In genomic region chr2:142294225-142294624, GRCh38 we compare ENCODE assay signal across 1 cellular context.
TF ChIP-seq lines count a peak whose summit lies in the region.

No MANE protein-coding gene starts in this region.

TF ChIP-seq in SK-N-SH treated with all-trans-retinoic acid at 6 μM for 48 hours, 23 proteins besides CTCF, POLR2A, EP300 and RAD21 (continued from another document):
- TF ChIP-seq POU6F1 (CRISPR knock-in tag; IDR thresholded peaks at IDR 0.05; ENCODE audit: borderline replicate concordance, low read depth): no peak
